Comparison of ENCODE assay signal across 21 cellular contexts in the genomic region with DNA sequence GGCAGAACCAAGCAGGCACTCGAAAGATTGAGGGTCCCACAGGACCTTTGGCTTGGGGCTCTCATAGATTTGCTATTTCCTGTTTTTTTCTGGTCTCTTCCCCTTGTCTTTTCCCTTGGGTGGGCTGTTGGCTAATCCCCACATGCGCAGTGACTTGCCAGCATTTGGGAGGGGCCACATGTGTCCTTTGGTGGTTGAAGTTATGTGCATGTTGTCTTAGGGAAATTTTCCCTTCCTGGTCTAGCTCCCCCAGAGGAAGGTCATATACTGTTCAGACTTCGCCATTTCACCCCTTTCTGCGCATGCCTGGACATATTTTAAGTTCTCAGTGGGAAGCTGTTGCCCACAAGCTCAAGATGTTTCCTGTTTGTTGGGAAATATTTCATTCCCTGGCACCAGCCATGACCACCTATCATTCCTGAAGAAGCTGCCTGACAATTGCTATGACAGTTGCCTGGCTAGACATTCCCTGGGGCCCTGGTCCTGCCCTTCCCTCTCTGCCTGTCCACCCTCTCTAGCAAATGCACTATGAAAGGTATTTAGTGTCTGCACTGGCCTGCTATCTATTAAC.
DNase-seq lines count a peak whose midpoint lies in the region; ATAC-seq and TF ChIP-seq lines count a peak whose summit lies in the region.
"Had no signal": no experiment of that assay in that cellular context is flagged by ENCODE, and none has a peak within 500 bp of the region (broad histone marks: within the 10 kb centered on the region; RNA-seq: fewer than 3 reads in every experiment).

No MANE protein-coding gene starts in this region.

- H3K27ac ChIP-seq in BLaER1 treated with 17β-estradiol and CSF1 and Interleukin-3, amounts not matched to agents 10 nM and 100 nM = peak overlapping the region in 9 of 11 experiments; percentile 48 to 96 (median 87); a peak in 19 of 22 replicates
- H3K27ac ChIP-seq in HCT116 (ENCODE audit: low read depth, low read length) (no peak overlapping the region), OCI-LY1 (ENCODE audit: low read depth, low read length, poor library complexity, severe bottlenecking) (no peak overlapping the region)
- H3K27ac ChIP-seq: PC-9, SJCRH30, suprapubic skin had no signal

- H3K9me3 Mint-ChIP-seq in effector memory CD8-positive, alpha-beta T cell = peaks cover 3 to 10% of the 10 kb centered on the region in 2 donors

- no peaks in the 10 kb centered on the region for H3K36me3 Mint-ChIP-seq in effector memory CD8-positive, alpha-beta T cell (ENCODE audit: insufficient read depth)
- H3K36me3 Mint-ChIP-seq: stimulated activated effector memory CD8-positive, alpha-beta T cell treated with anti-CD3 and anti-CD28 coated beads, Interleukin-12 subunit alpha, Interleukin-12 subunit beta, amount 100 ng/mL, for 72 hours had no signal

- H3K9me3 ChIP-seq in BLaER1 treated with 17β-estradiol and CSF1 and Interleukin-3, amounts not matched to agents 10 nM and 100 nM (replicated peaks in 1 of 11) = peaks cover 71 to 99% (median 95%) of the 10 kb centered on the region in 11 experiments
- H3K9me3 ChIP-seq in HCT116 (ENCODE audit: control insufficient read depth in 1 of 2, insufficient read depth in 1 of 2, low read depth in 1 of 2, low read length in 2 of 2) (no peaks in the 10 kb centered on the region; a peak in 1 of 4 replicates), OCI-LY1 (ENCODE audit: low read length) (0 out of 2 replicates have a peak, but pooled peaks cover 2% of the 10 kb centered on the region)
- H3K9me3 ChIP-seq: SJCRH30 had no signal

- peak; percentile 63; the same call in 1 of the 2 replicates for ATAC-seq in HCT116
- ATAC-seq in effector memory CD8-positive, alpha-beta T cell (replicated peaks) = no peak
- ATAC-seq: activated T-cell treated with anti-CD3 and anti-CD28 coated beads, Interleukin-2, amount 50 U/mL, for 72 hours; stimulated activated effector memory CD8-positive, alpha-beta T cell treated with anti-CD3 and anti-CD28 coated beads, Interleukin-12 subunit alpha, Interleukin-12 subunit beta, amount 100 ng/mL, for 72 hours had no signal

- POLR2A ChIA-PET in HCT116 (lab: Charles Lee) = no interaction called here

- CTCF ChIA-PET in HCT116 (lab: Charles Lee) = no interaction called here

- H4K20me1 ChIP-seq in BLaER1 treated with 17β-estradiol and CSF1 and Interleukin-3, amounts not matched to agents 10 nM and 100 nM = no peaks in the 10 kb centered on the region
- H4K20me1 ChIP-seq in HCT116 (ENCODE audit: insufficient read depth) (no peaks in the 10 kb centered on the region), OCI-LY1 (ENCODE audit: insufficient read depth, low read length) (no peaks in the 10 kb centered on the region)

- H3F3A ChIP-seq in OCI-LY1 (ENCODE audit: insufficient read depth, low read length) = no peaks in the 10 kb centered on the region

- no peak overlapping the region for H3K27ac Mint-ChIP-seq in effector memory CD8-positive, alpha-beta T cell
- H3K27ac Mint-ChIP-seq: activated T-cell treated with anti-CD3 and anti-CD28 coated beads, Interleukin-2, amount 50 U/mL, for 72 hours; stimulated activated effector memory CD8-positive, alpha-beta T cell treated with anti-CD3 and anti-CD28 coated beads, Interleukin-12 subunit alpha, Interleukin-12 subunit beta, amount 100 ng/mL, for 72 hours; T-helper 1 cell treated with Interleukin-12 subunit alpha and Interleukin-12 subunit beta and Interleukin-4 antibody, amounts not matched to agents 30 μg/mL and 1 μg/mL, for 36 hours had no signal

- H2AFZ ChIP-seq in HCT116 (ENCODE audit: low read depth, low read length, poor library complexity, severe bottlenecking) (no peak overlapping the region), OCI-LY1 (ENCODE audit: low read length) (no peak overlapping the region)
- H2AFZ ChIP-seq: PC-9 had no signal

- H3K79me2 ChIP-seq in HCT116 (ENCODE audit: insufficient read depth, low read length) = no peaks in the 10 kb centered on the region
- no peaks in the 10 kb centered on the region for H3K79me2 ChIP-seq in OCI-LY1 (ENCODE audit: insufficient read depth, low read length)

- no peak overlapping the region for H3K4me3 Mint-ChIP-seq in effector memory CD8-positive, alpha-beta T cell
- H3K4me3 Mint-ChIP-seq: activated T-cell treated with anti-CD3 and anti-CD28 coated beads, Interleukin-2, amount 50 U/mL, for 72 hours; stimulated activated effector memory CD8-positive, alpha-beta T cell treated with anti-CD3 and anti-CD28 coated beads, Interleukin-12 subunit alpha, Interleukin-12 subunit beta, amount 100 ng/mL, for 72 hours; T-helper 1 cell treated with Interleukin-12 subunit alpha and Interleukin-12 subunit beta and Interleukin-4 antibody, amounts not matched to agents 30 μg/mL and 1 μg/mL, for 36 hours had no signal

- TF ChIP-seq RAD21 in HCT116 (IDR thresholded peaks at IDR 0.05; ENCODE audit: low read depth) = no peak

- peak overlapping the region in 8 of 10 experiments; percentile 0 to 46 (median 25); a peak in 10 of 20 replicates for H3K4me3 ChIP-seq in BLaER1 treated with 17β-estradiol and CSF1 and Interleukin-3, amounts not matched to agents 10 nM and 100 nM
- no peak overlapping the region for H3K4me3 ChIP-seq in HCT116 (replicated peaks in 1 of 2; ENCODE audit: low read depth in 1 of 2, low read length in 2 of 2)
- no peak overlapping the region for H3K4me3 ChIP-seq in OCI-LY1 (ENCODE audit: low read depth, low read length, poor library complexity, severe bottlenecking)
- no peak overlapping the region for H3K4me3 ChIP-seq in fibroblast of mammary gland (ENCODE audit: control insufficient read depth, low read depth, low read length)
- H3K4me3 ChIP-seq: lung, PC-9, SJCRH30, suprapubic skin had no signal

- no peaks in the 10 kb centered on the region for H3K4me1 Mint-ChIP-seq in effector memory CD8-positive, alpha-beta T cell (ENCODE audit: low read depth in 2 of 2)
- H3K4me1 Mint-ChIP-seq: stimulated activated effector memory CD8-positive, alpha-beta T cell treated with anti-CD3 and anti-CD28 coated beads, Interleukin-12 subunit alpha, Interleukin-12 subunit beta, amount 100 ng/mL, for 72 hours had no signal

- H3K9me2 ChIP-seq in HCT116 (ENCODE audit: insufficient read depth) = no peaks in the 10 kb centered on the region
- no peaks in the 10 kb centered on the region for H3K9me2 ChIP-seq in OCI-LY1 (ENCODE audit: low read depth, low read length)

- TF ChIP-seq CTCF in HCT116 (IDR thresholded peaks at IDR 0.05 in 2 of 3, conservative IDR thresholded peaks at IDR 0.05 in 1 of 3; ENCODE audit: borderline replicate concordance in 1 of 3, insufficient read depth in 1 of 3, low read depth in 2 of 3, low read length in 2 of 3) (peak in 1 of 3 experiments; percentile 6; a peak in 1 of 6 replicates), OCI-LY1 (IDR thresholded peaks at IDR 0.05; ENCODE audit: low read length) (peak; percentile 13; the same call in 1 of the 2 replicates), fibroblast of mammary gland (conservative IDR thresholded peaks at IDR 0.05; ENCODE audit: control insufficient read depth, insufficient read depth, low read depth, low read length) (no peak)

- H3K36me3 ChIP-seq in BLaER1 treated with 17β-estradiol and CSF1 and Interleukin-3, amounts not matched to agents 10 nM and 100 nM = peaks cover 0 to 19% (median 0%) of the 10 kb centered on the region in 11 experiments; a peak in 4 of 22 replicates
- no peaks in the 10 kb centered on the region for H3K36me3 ChIP-seq in HCT116 (ENCODE audit: control insufficient read depth in 1 of 2, insufficient read depth in 2 of 2, low read length in 2 of 2)
- H3K36me3 ChIP-seq in OCI-LY1 (ENCODE audit: insufficient read depth, low read length) = no peaks in the 10 kb centered on the region
- H3K36me3 ChIP-seq: SJCRH30, suprapubic skin had no signal

- no peaks in the 10 kb centered on the region for H3K27me3 ChIP-seq in BLaER1 treated with 17β-estradiol and CSF1 and Interleukin-3, amounts not matched to agents 10 nM and 100 nM
- H3K27me3 ChIP-seq in HCT116 (ENCODE audit: insufficient read depth, low read length) = no peaks in the 10 kb centered on the region
- 0 out of 2 replicates have a peak, but pooled peaks cover 9% of the 10 kb centered on the region for H3K27me3 ChIP-seq in OCI-LY1 (ENCODE audit: insufficient read depth, low read length)
- H3K27me3 ChIP-seq: SJCRH30, suprapubic skin had no signal

- TF ChIP-seq POLR2A in HCT116 (IDR thresholded peaks at IDR 0.05; ENCODE audit: borderline replicate concordance, extremely low read depth, insufficient read depth, insufficient read length) = no peak

- H3K4me2 ChIP-seq in BLaER1 treated with 17β-estradiol and CSF1 and Interleukin-3, amounts not matched to agents 10 nM and 100 nM = peak overlapping the region; percentile 1 to 69 (median 53); a peak in 18 of 22 replicates
- H3K4me2 ChIP-seq in HCT116 (ENCODE audit: low read length) (no peak overlapping the region), OCI-LY1 (ENCODE audit: low read length) (no peak overlapping the region)
- H3K4me2 ChIP-seq: PC-9 had no signal

- intact Hi-C loops in HCT116 (cut with micrococcal nuclease) = no loop called here

- peaks cover 33 to 64% (median 46%) of the 10 kb centered on the region in 10 experiments for H3K4me1 ChIP-seq in BLaER1 treated with 17β-estradiol and CSF1 and Interleukin-3, amounts not matched to agents 10 nM and 100 nM
- H3K4me1 ChIP-seq in HCT116 (ENCODE audit: control insufficient read depth in 1 of 2, insufficient read depth in 2 of 2, low read length in 2 of 2) (no peaks in the 10 kb centered on the region), OCI-LY1 (ENCODE audit: insufficient read depth, low read length, severe bottlenecking) (no peaks in the 10 kb centered on the region)
- H3K4me1 ChIP-seq: SJCRH30 had no signal

- no TSS peak for BruUV-seq in HCT116 (replicated peaks; lab: Mats Ljungman, UMichigan)

- H3K9ac ChIP-seq in BLaER1 treated with 17β-estradiol and CSF1 and Interleukin-3, amounts not matched to agents 10 nM and 100 nM = peak overlapping the region in 8 of 11 experiments; percentile 10 to 80 (median 68); a peak in 15 of 22 replicates
- H3K9ac ChIP-seq in HCT116 (ENCODE audit: low read length) = no peak overlapping the region
- H3K9ac ChIP-seq in OCI-LY1 (ENCODE audit: low read length) = no peak overlapping the region

- peaks cover 38 to 67% of the 10 kb centered on the region in 2 donors for H3K27me3 Mint-ChIP-seq in effector memory CD8-positive, alpha-beta T cell

- RAD21 ChIA-PET in HCT116 (lab: Charles Lee; ENCODE audit: low non-redundant PET in 1 of 2, low total read pairs in 2 of 2, uncharacterized antibody in 2 of 2, unreplicated experiment in 2 of 2) = no interaction called here

- DNase-seq in HCT116 (ENCODE audit: low read depth, low spot score) = no peak
- DNase-seq in fibroblast of mammary gland (ENCODE audit: low read depth) = peak; percentile 7
- no peak for DNase-seq in stimulated activated naive CD4-positive, alpha-beta T cell (lab: John Stamatoyannopoulos, UW)
- no peak for DNase-seq in effector memory CD8-positive, alpha-beta T cell
- no peak for DNase-seq in effector CD8-positive, alpha-beta T cell (lab: John Stamatoyannopoulos, UW)
- DNase-seq: activated CD4-positive, alpha-beta T cell treated with anti-CD3 and anti-CD28 coated beads for 4 hours; activated naive CD4-positive, alpha-beta T cell treated with anti-CD3 and anti-CD28 coated beads, Interleukin-2, amount 50 U/mL, for 16 hours; activated T-cell treated with anti-CD3 and anti-CD28 coated beads, Interleukin-2, amount 50 U/mL, for 72 hours; aorta; erythroblast; NCI-H1694; NCI-H774; nucleus accumbens; PC-9; SJCRH30 had no signal

TF ChIP-seq in HCT116, 20 proteins besides CTCF, POLR2A, EP300 and RAD21 (continues in another document):
- TF ChIP-seq YY1 (IDR thresholded peaks at IDR 0.05; ENCODE audit: extremely low read depth, insufficient replicate concordance, low read depth, low read length) = no peak

Comparison
In these comparisons a context has a peak if more than half of its experiments do, and no peak if none do; other contexts are left out.
1. H3K27ac ChIP-seq: peak in BLaER1 treated with 17β-estradiol and CSF1 and Interleukin-3, amounts not matched to agents 10 nM and 100 nM (9 of 11); none in HCT116 (single experiment) and OCI-LY1 (single experiment).
2. H3K4me2 ChIP-seq: peak in BLaER1 treated with 17β-estradiol and CSF1 and Interleukin-3, amounts not matched to agents 10 nM and 100 nM (11 of 11); none in HCT116 (single experiment) and OCI-LY1 (single experiment).
3. H3K4me3 ChIP-seq: peak in BLaER1 treated with 17β-estradiol and CSF1 and Interleukin-3, amounts not matched to agents 10 nM and 100 nM (8 of 10); none in HCT116 (0 of 2), OCI-LY1 (single experiment) and fibroblast of mammary gland (single experiment).
4. H3K9ac ChIP-seq: peak in BLaER1 treated with 17β-estradiol and CSF1 and Interleukin-3, amounts not matched to agents 10 nM and 100 nM (8 of 11); none in HCT116 (single experiment) and OCI-LY1 (single experiment).